Comparison of ENCODE assay signal across 1 cellular context in the genomic region with DNA sequence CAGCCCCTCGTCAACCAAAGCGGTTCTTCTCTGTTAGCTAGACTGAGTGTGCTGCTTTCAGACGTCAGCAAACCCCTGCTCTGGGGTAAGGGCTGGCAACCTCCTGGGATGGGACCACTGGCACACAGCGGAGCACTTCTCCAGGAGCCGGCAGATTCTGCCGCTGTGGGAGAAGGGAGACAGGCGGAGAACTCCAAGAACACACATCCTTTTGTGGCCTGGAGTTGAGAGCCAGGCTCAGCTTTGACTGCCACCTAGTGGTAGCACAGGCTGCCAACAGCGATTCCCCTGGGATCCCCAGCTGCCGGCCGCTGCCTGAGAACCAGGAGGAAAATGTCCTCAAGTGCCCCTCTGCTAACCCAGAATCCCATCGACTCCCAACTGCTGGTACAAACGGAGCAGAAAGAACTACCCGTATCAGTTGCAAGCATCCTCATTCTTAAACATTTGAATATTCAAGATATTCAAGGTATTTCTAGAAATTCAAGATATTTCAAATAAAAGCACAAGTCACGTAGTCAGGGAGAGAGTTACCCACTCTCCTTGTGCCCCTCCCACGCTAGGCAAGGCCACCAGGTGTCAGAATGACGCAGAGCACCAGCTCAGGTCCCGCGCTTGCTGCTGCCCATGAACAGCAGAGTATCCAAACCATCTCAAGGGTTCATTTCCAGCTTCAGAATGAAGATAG.
TF ChIP-seq lines count a peak whose summit lies in the region.

No MANE protein-coding gene starts in this region.

TF ChIP-seq in HepG2, 621 proteins besides CTCF, POLR2A, EP300 and RAD21 (continued from another document and continues in another):
- TF ChIP-seq, protein P1, sequence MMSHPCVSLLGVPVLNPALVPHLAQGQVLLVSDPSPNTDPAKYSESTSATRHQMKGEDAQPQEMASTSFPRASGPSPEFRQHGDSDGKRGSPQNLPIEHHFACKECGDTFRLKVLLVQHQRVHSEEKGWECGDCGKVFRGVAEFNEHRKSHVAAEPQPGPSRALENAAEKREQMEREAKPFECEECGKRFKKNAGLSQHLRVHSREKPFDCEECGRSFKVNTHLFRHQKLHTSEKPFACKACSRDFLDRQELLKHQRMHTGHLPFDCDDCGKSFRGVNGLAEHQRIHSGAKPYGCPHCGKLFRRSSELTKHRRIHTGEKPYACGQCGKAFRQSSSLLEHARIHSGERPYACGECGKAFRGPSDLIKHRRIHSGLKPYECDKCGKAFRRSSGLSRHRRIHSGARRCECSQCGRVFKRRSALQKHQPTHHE (CRISPR knock-in tag; IDR thresholded peaks at IDR 0.05; ENCODE audit: borderline replicate concordance): no peak
- TF ChIP-seq CHD4 (IDR thresholded peaks at IDR 0.05; ENCODE audit: borderline replicate concordance, low read length): no peak
- no peak for TF ChIP-seq PHF20 (CRISPR knock-in tag; IDR thresholded peaks at IDR 0.05)
- TF ChIP-seq, protein P2, sequence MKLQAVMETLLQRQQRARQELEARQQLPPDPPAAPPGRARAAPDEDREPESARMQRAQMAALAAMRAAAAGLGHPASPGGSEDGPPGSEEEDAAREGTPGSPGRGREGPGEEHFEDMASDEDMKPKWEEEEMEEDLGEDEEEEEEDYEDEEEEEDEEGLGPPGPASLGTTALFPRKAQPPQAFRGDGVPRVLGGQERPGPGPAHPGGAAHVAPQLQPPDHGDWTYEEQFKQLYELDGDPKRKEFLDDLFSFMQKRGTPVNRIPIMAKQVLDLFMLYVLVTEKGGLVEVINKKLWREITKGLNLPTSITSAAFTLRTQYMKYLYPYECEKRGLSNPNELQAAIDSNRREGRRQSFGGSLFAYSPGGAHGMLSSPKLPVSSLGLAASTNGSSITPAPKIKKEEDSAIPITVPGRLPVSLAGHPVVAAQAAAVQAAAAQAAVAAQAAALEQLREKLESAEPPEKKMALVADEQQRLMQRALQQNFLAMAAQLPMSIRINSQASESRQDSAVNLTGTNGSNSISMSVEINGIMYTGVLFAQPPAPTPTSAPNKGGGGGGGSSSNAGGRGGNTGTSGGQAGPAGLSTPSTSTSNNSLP (IDR thresholded peaks at IDR 0.05; ENCODE audit: low read depth, low read length): no peak
- TF ChIP-seq, protein P3, sequence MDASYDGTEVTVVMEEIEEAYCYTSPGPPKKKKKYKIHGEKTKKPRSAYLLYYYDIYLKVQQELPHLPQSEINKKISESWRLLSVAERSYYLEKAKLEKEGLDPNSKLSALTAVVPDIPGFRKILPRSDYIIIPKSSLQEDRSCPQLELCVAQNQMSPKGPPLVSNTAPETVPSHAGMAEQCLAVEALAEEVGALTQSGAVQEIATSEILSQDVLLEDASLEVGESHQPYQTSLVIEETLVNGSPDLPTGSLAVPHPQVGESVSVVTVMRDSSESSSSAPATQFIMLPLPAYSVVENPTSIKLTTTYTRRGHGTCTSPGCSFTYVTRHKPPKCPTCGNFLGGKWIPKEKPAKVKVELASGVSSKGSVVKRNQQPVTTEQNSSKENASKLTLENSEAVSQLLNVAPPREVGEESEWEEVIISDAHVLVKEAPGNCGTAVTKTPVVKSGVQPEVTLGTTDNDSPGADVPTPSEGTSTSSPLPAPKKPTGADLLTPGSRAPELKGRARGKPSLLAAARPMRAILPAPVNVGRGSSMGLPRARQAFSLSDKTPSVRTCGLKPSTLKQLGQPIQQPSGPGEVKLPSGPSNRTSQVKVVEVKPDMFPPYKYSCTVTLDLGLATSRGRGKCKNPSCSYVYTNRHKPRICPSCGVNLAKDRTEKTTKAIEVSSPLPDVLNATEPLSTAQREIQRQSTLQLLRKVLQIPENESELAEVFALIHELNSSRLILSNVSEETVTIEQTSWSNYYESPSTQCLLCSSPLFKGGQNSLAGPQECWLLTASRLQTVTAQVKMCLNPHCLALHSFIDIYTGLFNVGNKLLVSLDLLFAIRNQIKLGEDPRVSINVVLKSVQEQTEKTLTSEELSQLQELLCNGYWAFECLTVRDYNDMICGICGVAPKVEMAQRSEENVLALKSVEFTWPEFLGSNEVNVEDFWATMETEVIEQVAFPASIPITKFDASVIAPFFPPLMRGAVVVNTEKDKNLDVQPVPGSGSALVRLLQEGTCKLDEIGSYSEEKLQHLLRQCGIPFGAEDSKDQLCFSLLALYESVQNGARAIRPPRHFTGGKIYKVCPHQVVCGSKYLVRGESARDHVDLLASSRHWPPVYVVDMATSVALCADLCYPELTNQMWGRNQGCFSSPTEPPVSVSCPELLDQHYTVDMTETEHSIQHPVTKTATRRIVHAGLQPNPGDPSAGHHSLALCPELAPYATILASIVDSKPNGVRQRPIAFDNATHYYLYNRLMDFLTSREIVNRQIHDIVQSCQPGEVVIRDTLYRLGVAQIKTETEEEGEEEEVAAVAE (CRISPR knock-in tag; IDR thresholded peaks at IDR 0.05; ENCODE audit: borderline replicate concordance): no peak
- TF ChIP-seq GFI1 (CRISPR knock-in tag; IDR thresholded peaks at IDR 0.05; ENCODE audit: borderline replicate concordance): no peak
- no peak for TF ChIP-seq PRPF4 (IDR thresholded peaks at IDR 0.05; ENCODE audit: low read depth, low read length, poor library complexity, severe bottlenecking)
- TF ChIP-seq FOSL2 (CRISPR knock-in tag; IDR thresholded peaks at IDR 0.05): no peak; the same call in 1 of the 2 replicates
- TF ChIP-seq, protein P4, sequence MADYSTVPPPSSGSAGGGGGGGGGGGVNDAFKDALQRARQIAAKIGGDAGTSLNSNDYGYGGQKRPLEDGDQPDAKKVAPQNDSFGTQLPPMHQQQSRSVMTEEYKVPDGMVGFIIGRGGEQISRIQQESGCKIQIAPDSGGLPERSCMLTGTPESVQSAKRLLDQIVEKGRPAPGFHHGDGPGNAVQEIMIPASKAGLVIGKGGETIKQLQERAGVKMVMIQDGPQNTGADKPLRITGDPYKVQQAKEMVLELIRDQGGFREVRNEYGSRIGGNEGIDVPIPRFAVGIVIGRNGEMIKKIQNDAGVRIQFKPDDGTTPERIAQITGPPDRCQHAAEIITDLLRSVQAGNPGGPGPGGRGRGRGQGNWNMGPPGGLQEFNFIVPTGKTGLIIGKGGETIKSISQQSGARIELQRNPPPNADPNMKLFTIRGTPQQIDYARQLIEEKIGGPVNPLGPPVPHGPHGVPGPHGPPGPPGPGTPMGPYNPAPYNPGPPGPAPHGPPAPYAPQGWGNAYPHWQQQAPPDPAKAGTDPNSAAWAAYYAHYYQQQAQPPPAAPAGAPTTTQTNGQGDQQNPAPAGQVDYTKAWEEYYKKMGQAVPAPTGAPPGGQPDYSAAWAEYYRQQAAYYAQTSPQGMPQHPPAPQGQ (CRISPR knock-in tag; IDR thresholded peaks at IDR 0.05; ENCODE audit: borderline replicate concordance): no peak
- TF ChIP-seq, protein P5, sequence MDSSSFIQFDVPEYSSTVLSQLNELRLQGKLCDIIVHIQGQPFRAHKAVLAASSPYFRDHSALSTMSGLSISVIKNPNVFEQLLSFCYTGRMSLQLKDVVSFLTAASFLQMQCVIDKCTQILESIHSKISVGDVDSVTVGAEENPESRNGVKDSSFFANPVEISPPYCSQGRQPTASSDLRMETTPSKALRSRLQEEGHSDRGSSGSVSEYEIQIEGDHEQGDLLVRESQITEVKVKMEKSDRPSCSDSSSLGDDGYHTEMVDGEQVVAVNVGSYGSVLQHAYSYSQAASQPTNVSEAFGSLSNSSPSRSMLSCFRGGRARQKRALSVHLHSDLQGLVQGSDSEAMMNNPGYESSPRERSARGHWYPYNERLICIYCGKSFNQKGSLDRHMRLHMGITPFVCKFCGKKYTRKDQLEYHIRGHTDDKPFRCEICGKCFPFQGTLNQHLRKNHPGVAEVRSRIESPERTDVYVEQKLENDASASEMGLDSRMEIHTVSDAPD (CRISPR knock-in tag; IDR thresholded peaks at IDR 0.05): no peak
- TF ChIP-seq TBX3 (IDR thresholded peaks at IDR 0.05; ENCODE audit: borderline replicate concordance): no peak
- no peak for TF ChIP-seq ZSCAN9 (CRISPR knock-in tag; IDR thresholded peaks at IDR 0.05; ENCODE audit: borderline replicate concordance)
- TF ChIP-seq ZNF619 (CRISPR knock-in tag; IDR thresholded peaks at IDR 0.05): no peak
- TF ChIP-seq PHB2 (IDR thresholded peaks at IDR 0.05; ENCODE audit: partially characterized antibody): no peak
- TF ChIP-seq SAP130 (CRISPR knock-in tag; IDR thresholded peaks at IDR 0.05; ENCODE audit: low read depth): peak; percentile 59; the same call in 1 of the 2 replicates
- no peak for TF ChIP-seq HDAC1 (CRISPR knock-in tag; IDR thresholded peaks at IDR 0.05)
- TF ChIP-seq, protein P6, sequence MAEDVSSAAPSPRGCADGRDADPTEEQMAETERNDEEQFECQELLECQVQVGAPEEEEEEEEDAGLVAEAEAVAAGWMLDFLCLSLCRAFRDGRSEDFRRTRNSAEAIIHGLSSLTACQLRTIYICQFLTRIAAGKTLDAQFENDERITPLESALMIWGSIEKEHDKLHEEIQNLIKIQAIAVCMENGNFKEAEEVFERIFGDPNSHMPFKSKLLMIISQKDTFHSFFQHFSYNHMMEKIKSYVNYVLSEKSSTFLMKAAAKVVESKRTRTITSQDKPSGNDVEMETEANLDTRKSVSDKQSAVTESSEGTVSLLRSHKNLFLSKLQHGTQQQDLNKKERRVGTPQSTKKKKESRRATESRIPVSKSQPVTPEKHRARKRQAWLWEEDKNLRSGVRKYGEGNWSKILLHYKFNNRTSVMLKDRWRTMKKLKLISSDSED (CRISPR knock-in tag; IDR thresholded peaks at IDR 0.05): no peak
- TF ChIP-seq, protein P7, sequence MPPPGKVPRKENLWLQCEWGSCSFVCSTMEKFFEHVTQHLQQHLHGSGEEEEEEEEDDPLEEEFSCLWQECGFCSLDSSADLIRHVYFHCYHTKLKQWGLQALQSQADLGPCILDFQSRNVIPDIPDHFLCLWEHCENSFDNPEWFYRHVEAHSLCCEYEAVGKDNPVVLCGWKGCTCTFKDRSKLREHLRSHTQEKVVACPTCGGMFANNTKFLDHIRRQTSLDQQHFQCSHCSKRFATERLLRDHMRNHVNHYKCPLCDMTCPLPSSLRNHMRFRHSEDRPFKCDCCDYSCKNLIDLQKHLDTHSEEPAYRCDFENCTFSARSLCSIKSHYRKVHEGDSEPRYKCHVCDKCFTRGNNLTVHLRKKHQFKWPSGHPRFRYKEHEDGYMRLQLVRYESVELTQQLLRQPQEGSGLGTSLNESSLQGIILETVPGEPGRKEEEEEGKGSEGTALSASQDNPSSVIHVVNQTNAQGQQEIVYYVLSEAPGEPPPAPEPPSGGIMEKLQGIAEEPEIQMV (CRISPR knock-in tag; IDR thresholded peaks at IDR 0.05; ENCODE audit: low read depth): no peak
- TF ChIP-seq ZNF678 (CRISPR knock-in tag; IDR thresholded peaks at IDR 0.05): no peak
- TF ChIP-seq ZNF766 (CRISPR knock-in tag; IDR thresholded peaks at IDR 0.05; ENCODE audit: borderline replicate concordance): no peak
- TF ChIP-seq, protein P8, sequence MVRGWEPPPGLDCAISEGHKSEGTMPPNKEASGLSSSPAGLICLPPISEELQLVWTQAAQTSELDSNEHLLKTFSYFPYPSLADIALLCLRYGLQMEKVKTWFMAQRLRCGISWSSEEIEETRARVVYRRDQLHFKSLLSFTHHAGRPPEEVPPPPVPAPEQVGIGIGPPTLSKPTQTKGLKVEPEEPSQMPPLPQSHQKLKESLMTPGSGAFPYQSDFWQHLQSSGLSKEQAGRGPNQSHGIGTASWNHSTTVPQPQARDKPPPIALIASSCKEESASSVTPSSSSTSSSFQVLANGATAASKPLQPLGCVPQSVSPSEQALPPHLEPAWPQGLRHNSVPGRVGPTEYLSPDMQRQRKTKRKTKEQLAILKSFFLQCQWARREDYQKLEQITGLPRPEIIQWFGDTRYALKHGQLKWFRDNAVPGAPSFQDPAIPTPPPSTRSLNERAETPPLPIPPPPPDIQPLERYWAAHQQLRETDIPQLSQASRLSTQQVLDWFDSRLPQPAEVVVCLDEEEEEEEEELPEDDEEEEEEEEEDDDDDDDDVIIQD (CRISPR knock-in tag; IDR thresholded peaks at IDR 0.05; ENCODE audit: low read depth): no peak
- no peak for TF ChIP-seq ZXDC (CRISPR knock-in tag; IDR thresholded peaks at IDR 0.05)
- no peak for TF ChIP-seq ELK4 (CRISPR knock-in tag; IDR thresholded peaks at IDR 0.05; ENCODE audit: borderline replicate concordance)
- TF ChIP-seq ZFP36L1 (CRISPR knock-in tag; IDR thresholded peaks at IDR 0.05): no peak
- peak; percentile 79; the same call in 1 of the 2 replicates for TF ChIP-seq ZNF564 (CRISPR knock-in tag; IDR thresholded peaks at IDR 0.05)
- TF ChIP-seq ZNF703 (CRISPR knock-in tag; IDR thresholded peaks at IDR 0.05; ENCODE audit: borderline replicate concordance): no peak
- TF ChIP-seq ZNF883 (CRISPR knock-in tag; IDR thresholded peaks at IDR 0.05; ENCODE audit: not compliant biosample characterization): no peak
- TF ChIP-seq, protein P9, sequence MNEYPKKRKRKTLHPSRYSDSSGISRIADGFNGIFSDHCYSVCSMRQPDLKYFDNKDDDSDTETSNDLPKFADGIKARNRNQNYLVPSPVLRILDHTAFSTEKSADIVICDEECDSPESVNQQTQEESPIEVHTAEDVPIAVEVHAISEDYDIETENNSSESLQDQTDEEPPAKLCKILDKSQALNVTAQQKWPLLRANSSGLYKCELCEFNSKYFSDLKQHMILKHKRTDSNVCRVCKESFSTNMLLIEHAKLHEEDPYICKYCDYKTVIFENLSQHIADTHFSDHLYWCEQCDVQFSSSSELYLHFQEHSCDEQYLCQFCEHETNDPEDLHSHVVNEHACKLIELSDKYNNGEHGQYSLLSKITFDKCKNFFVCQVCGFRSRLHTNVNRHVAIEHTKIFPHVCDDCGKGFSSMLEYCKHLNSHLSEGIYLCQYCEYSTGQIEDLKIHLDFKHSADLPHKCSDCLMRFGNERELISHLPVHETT (CRISPR knock-in tag; conservative IDR thresholded peaks at IDR 0.05): no peak
- TF ChIP-seq ZFP36L2 (CRISPR knock-in tag; IDR thresholded peaks at IDR 0.05): no peak
- TF ChIP-seq ZKSCAN8 (CRISPR knock-in tag; IDR thresholded peaks at IDR 0.05; ENCODE audit: borderline replicate concordance): no peak
- no peak for TF ChIP-seq ZC3H4 (CRISPR knock-in tag; IDR thresholded peaks at IDR 0.05; ENCODE audit: borderline replicate concordance)
